Comparison of ENCODE assay signal across 8 cellular contexts in genomic region chr1:46547481-46548383, GRCh38. TPM values are rescaled to one million over a fixed set of nuclear protein-coding genes. Genes with fewer than 3 reads are reported as not detected.
DNase-seq lines count a peak whose midpoint lies in the region; ATAC-seq and TF ChIP-seq lines count a peak whose summit lies in the region.

No MANE protein-coding gene starts in this region.

- BruUV-seq in mammary epithelial cell (replicated peaks; lab: Mats Ljungman, UMichigan): no TSS peak

- H3K9me3 ChIP-seq in mammary epithelial cell (replicated peaks; ENCODE audit: insufficient read depth, low read length) (no peaks in the 10 kb centered on the region), lower lobe of right lung (no peaks in the 10 kb centered on the region)

- peak; percentile 53 to 55 for TF ChIP-seq CTCF in mammary epithelial cell (conservative IDR thresholded peaks at IDR 0.05 in 1 of 2, IDR thresholded peaks at IDR 0.05 in 1 of 2; ENCODE audit: extremely low read depth in 1 of 2, insufficient read depth in 1 of 2, low read depth in 1 of 2, low read length in 2 of 2)
- TF ChIP-seq CTCF in lower lobe of right lung (IDR thresholded peaks at IDR 0.05): peak; percentile 34

- H3K4me1 ChIP-seq in mammary epithelial cell (ENCODE audit: insufficient read depth, low read length) (no peaks in the 10 kb centered on the region), lower lobe of right lung (no peaks in the 10 kb centered on the region)

- H3K36me3 ChIP-seq in mammary epithelial cell (ENCODE audit: insufficient read depth, low read length): no peaks in the 10 kb centered on the region
- no peaks in the 10 kb centered on the region for H3K36me3 ChIP-seq in lower lobe of right lung

- DNase-seq in 8988T: peak; percentile 59
- peak; percentile 74 for DNase-seq in ELR (ENCODE audit: low read depth)
- peak; percentile 38 for DNase-seq in NCI-H69 (lab: John Stamatoyannopoulos, UW)
- peak; percentile 35 for DNase-seq in mammary epithelial cell
- DNase-seq in lower lobe of right lung: no peak
- no peak for DNase-seq in effector CD8-positive, alpha-beta T cell (lab: John Stamatoyannopoulos, UW)

- WGBS in mammary epithelial cell (ENCODE audit: low coverage, missing lambda C conversion rate): 62% methylated on average over 15 of the region's 22 CpGs

- H3K4me2 ChIP-seq in mammary epithelial cell (ENCODE audit: insufficient read depth, low read depth, low read length): no peak overlapping the region

- CTCF ChIA-PET in mammary epithelial cell (lab: Charles Lee; ENCODE audit: low non-redundant PET): no interaction called here

- intact Hi-C loops in mammary epithelial cell (cut with micrococcal nuclease): loop anchor here (1.0 to 2.0 kb wide), 3 partner anchors 19 to 178 kb away; no protein-coding TSS in a partner anchor
- intact Hi-C loops in lower lobe of right lung (cut with DNase I): no loop called here

- H2AFZ ChIP-seq in mammary epithelial cell (ENCODE audit: low read depth, low read length): no peak overlapping the region

- H3K9ac ChIP-seq in mammary epithelial cell (ENCODE audit: insufficient read depth, low read length): no peak overlapping the region

- no peak overlapping the region for H3K4me3 ChIP-seq in mammary epithelial cell (replicated peaks in 1 of 3; ENCODE audit: insufficient read depth in 1 of 3, low read depth in 2 of 3, low read length in 3 of 3)
- H3K4me3 ChIP-seq in lower lobe of right lung: no peak overlapping the region

- H3K27ac ChIP-seq in mammary epithelial cell (ENCODE audit: insufficient read depth, low read depth, low read length) (no peak overlapping the region), lower lobe of right lung (no peak overlapping the region)

- peaks cover 20% of the 10 kb centered on the region for H3K27me3 ChIP-seq in mammary epithelial cell (ENCODE audit: insufficient read depth, low read length)
- H3K27me3 ChIP-seq in lower lobe of right lung (ENCODE audit: low read depth): peaks cover 45% of the 10 kb centered on the region

- peak in 1 of 2 donors; percentile 36 for ATAC-seq in lower lobe of right lung
- no peak for ATAC-seq in GM21619 (IDR thresholded peaks at IDR 0.05; ENCODE audit: unreplicated experiment)
- no peak for ATAC-seq in GM19395 (IDR thresholded peaks at IDR 0.05; ENCODE audit: unreplicated experiment)

- no peaks in the 10 kb centered on the region for H4K20me1 ChIP-seq in mammary epithelial cell (ENCODE audit: insufficient read depth, low read length)

- dilution Hi-C loops in mammary epithelial cell (cut with HindIII; ENCODE audit: low sequenced_read_pairs): loop anchor here (5.0 kb wide), 1 partner anchor 70 kb away; the partner anchor contains the start of gene MOB3C

- no peaks in the 10 kb centered on the region for H3K79me2 ChIP-seq in mammary epithelial cell (ENCODE audit: insufficient read depth, low read length)

- in situ Hi-C loops in mammary epithelial cell (cut with MboI; ENCODE audit: low sequenced_read_pairs in 2 of 2): no loop called here

RNA-seq across cellular contexts. Expression of gene KNCN, which starts 3.7 kb away (rescaled TPM):
- not detected for total RNA-seq in mammary epithelial cell
- polyA plus RNA-seq in mammary epithelial cell: not detected
- polyA minus RNA-seq in mammary epithelial cell: not detected
- not detected for total RNA-seq in lower lobe of right lung

RNA-seq across cellular contexts. Expression of gene MKNK1, which starts 56.3 kb away (rescaled TPM):
- total RNA-seq in mammary epithelial cell (10 to 100 TPM; 21.7 to 50.0 TPM), lower lobe of right lung (77.6 TPM)
- polyA plus RNA-seq in mammary epithelial cell: 35.0 TPM
- polyA minus RNA-seq in mammary epithelial cell: 56.7 TPM

RNA-seq across cellular contexts. Expression of gene DMBX1, which starts 58.1 kb away (rescaled TPM):
- not detected for total RNA-seq in mammary epithelial cell
- polyA plus RNA-seq in mammary epithelial cell: not detected
- not detected for polyA minus RNA-seq in mammary epithelial cell
- total RNA-seq in lower lobe of right lung: not detected

Comparison
In these comparisons a context has a peak if more than half of its experiments do, and no peak if none do; other contexts are left out.
1. DNase-seq: peak in 8988T (single experiment), ELR (single experiment), NCI-H69 (single experiment) and mammary epithelial cell (single experiment); none in lower lobe of right lung (single experiment) and effector CD8-positive, alpha-beta T cell (single experiment).